In genomic region chr19:51325161-51325979, GRCh38 we compare ENCODE assay signal across 26 cellular contexts. TPM values are rescaled to one million over a fixed set of nuclear protein-coding genes. Genes with fewer than 3 reads are reported as not detected.
DNase-seq lines count a peak whose midpoint lies in the region; ATAC-seq and TF ChIP-seq lines count a peak whose summit lies in the region.
"Had no signal": no experiment of that assay in that cellular context is flagged by ENCODE, and none has a peak within 500 bp of the region (broad histone marks: within the 10 kb centered on the region; RNA-seq: fewer than 3 reads in every experiment).

No MANE protein-coding gene starts in this region.

- H3K27ac ChIP-seq in spleen = no peak overlapping the region
- no peak overlapping the region for H3K27ac ChIP-seq in left lung
- H3K27ac ChIP-seq: esophagus muscularis mucosa, uterus, WERI-Rb-1 had no signal

- H3K27me3 ChIP-seq in spleen (replicated peaks in 1 of 7) = peaks cover 8 to 78% (median 43%) of the 10 kb centered on the region in 7 donors
- H3K27me3 ChIP-seq in left lung = peaks cover 22 to 87% of the 10 kb centered on the region in 2 donors
- H3K27me3 ChIP-seq: BE2C had no signal

- H3K4me3 Mint-ChIP-seq in T-helper 17 cell = no peak overlapping the region
- peak overlapping the region; percentile 47 for H3K4me3 Mint-ChIP-seq in endothelial cell (ENCODE audit: unreplicated experiment)
- H3K4me3 Mint-ChIP-seq: H9 had no signal

- DNase-seq in activated CD4-positive, alpha-beta T cell treated with anti-CD3 and anti-CD28 coated beads for 48 hours = peak; percentile 43
- no peak for DNase-seq in activated CD4-positive, alpha-beta T cell treated with anti-CD3 and anti-CD28 coated beads, Interleukin-2, amount 50 U/mL, for 1 hour
- DNase-seq in T-helper 17 cell (no peak), endothelial cell (ENCODE audit: low spot score) (no peak), spleen (peak; percentile 61), left lung (no peak)
- no peak for DNase-seq in NK-92 treated with Interleukin-12 subunit alpha and Interleukin-12 subunit beta, amount 100 ng/mL, for 24 hours (lab: John Stamatoyannopoulos, UW)
- DNase-seq: 8988T; activated effector memory CD4-positive, alpha-beta T cell treated with anti-CD3 and anti-CD28 coated beads, Interleukin-2, amount 50 U/mL, for 16 hours; amygdala; BE2C; H9; mucosa of descending colon; NCI-H1436 treated with DMSO at 0.1 percent for 48 hours; NCI-H2171; NCI-H526 treated with DMSO at 0.1 percent for 48 hours; occipital lobe; SHP77 treated with DMSO at 0.1 percent for 48 hours; stimulated activated CD4-positive, alpha-beta T cell treated with anti-CD3 and anti-CD28 coated beads, Interleukin-4, amount 100 ng/mL, for 1 hour; T-helper 1 cell; uterus; WERI-Rb-1 had no signal

- H3K27ac Mint-ChIP-seq in T-helper 17 cell (no peak overlapping the region), endothelial cell (ENCODE audit: unreplicated experiment) (peak overlapping the region; percentile 61)

- no peaks in the 10 kb centered on the region for H3K36me3 ChIP-seq in spleen
- no peaks in the 10 kb centered on the region for H3K36me3 ChIP-seq in left lung
- H3K36me3 ChIP-seq: BE2C, esophagus muscularis mucosa, uterus, WERI-Rb-1 had no signal

- no peak for TF ChIP-seq POLR2A in spleen (IDR thresholded peaks at IDR 0.05)

- 60 to 67% (median 66%) methylated on average over 25 to 26 of the region's 26 CpGs for WGBS in spleen, 5 donors

- H3K9me3 ChIP-seq in T-helper 17 cell (ENCODE audit: control insufficient read depth, low read length, poor library complexity, severe bottlenecking) (no peaks in the 10 kb centered on the region), spleen (no peaks in the 10 kb centered on the region), left lung (no peaks in the 10 kb centered on the region)
- H3K9me3 ChIP-seq: BE2C, esophagus muscularis mucosa, mucosa of descending colon, uterus had no signal

- H3K9me3 Mint-ChIP-seq in endothelial cell (ENCODE audit: unreplicated experiment) = peaks cover under 1% of the 10 kb centered on the region
- H3K9me3 Mint-ChIP-seq: H9 had no signal

- peaks cover 58% of the 10 kb centered on the region for H3K27me3 Mint-ChIP-seq in T-helper 17 cell
- H3K27me3 Mint-ChIP-seq in endothelial cell (ENCODE audit: unreplicated experiment) = peaks cover 18% of the 10 kb centered on the region

- intact Hi-C loops in spleen (cut with DNase I; ENCODE audit: low total_unique reads) (no loop called here), left lung (cut with DNase I) (no loop called here)

- ATAC-seq in T-helper 17 cell = peak; percentile 62
- no peak for ATAC-seq in left lung
- ATAC-seq in HG02981 (IDR thresholded peaks at IDR 0.05; ENCODE audit: unreplicated experiment) = no peak
- ATAC-seq: left lobe of liver, mucosa of descending colon had no signal

- no peak for TF ChIP-seq CTCF in endothelial cell (IDR thresholded peaks at IDR 0.05; ENCODE audit: unreplicated experiment)
- no peak for TF ChIP-seq CTCF in spleen (IDR thresholded peaks at IDR 0.05 in 8 of 11, conservative IDR thresholded peaks at IDR 0.05 in 3 of 11)
- TF ChIP-seq CTCF in left lung (IDR thresholded peaks at IDR 0.05) = no peak

- H3K4me1 Mint-ChIP-seq in T-helper 17 cell = peaks cover 3% of the 10 kb centered on the region
- no peaks in the 10 kb centered on the region for H3K4me1 Mint-ChIP-seq in endothelial cell (ENCODE audit: unreplicated experiment)

- peaks cover 0 to 21% (median 14%) of the 10 kb centered on the region in 6 donors for H3K4me1 ChIP-seq in spleen
- H3K4me1 ChIP-seq in left lung = peaks cover 4 to 12% of the 10 kb centered on the region in 2 donors
- H3K4me1 ChIP-seq: uterus had no signal

- peaks cover 5% of the 10 kb centered on the region for H3K36me3 Mint-ChIP-seq in T-helper 17 cell (ENCODE audit: low read depth)
- peaks cover 50% of the 10 kb centered on the region for H3K36me3 Mint-ChIP-seq in endothelial cell (ENCODE audit: low read depth, unreplicated experiment)

- H3K4me3 ChIP-seq in spleen (no peak overlapping the region), left lung (no peak overlapping the region)
- H3K4me3 ChIP-seq: esophagus muscularis mucosa, mucosa of descending colon, uterus had no signal

RNA-seq across cellular contexts. Expression of gene IGLON5, which starts 13.9 kb away (rescaled TPM):
- total RNA-seq in T-helper 17 cell = not detected
- total RNA-seq in endothelial cell (ENCODE audit: unreplicated experiment) = 114 TPM
- total RNA-seq in spleen = not detected
- under 1 TPM in 1 of 3 donors, not detected in 2; 0.03 TPM for polyA plus RNA-seq in spleen
- not detected for total RNA-seq in left lung
- total RNA-seq: cardiac septum had no signal

RNA-seq across cellular contexts. Expression of gene VSIG10L, which starts 16.6 kb away (rescaled TPM):
- total RNA-seq in T-helper 17 cell = under 1 TPM in 1 of 2 donors, not detected in 1; 0.22 TPM
- total RNA-seq in endothelial cell (ENCODE audit: unreplicated experiment) = 5.9 TPM
- 1 to 10 TPM; 1.1 to 2.6 (median 1.6) TPM for total RNA-seq in spleen
- polyA plus RNA-seq in spleen = 1 to 10 TPM; 1.2 to 2.3 (median 1.7) TPM
- total RNA-seq in left lung = 1 to 10 TPM; 3.5 to 4.1 TPM

RNA-seq across cellular contexts. Expression of gene ETFB, which starts 40.8 kb away (rescaled TPM):
- total RNA-seq in T-helper 17 cell = 10 to 100 TPM; 35.6 to 36.1 TPM
- 55.1 TPM for total RNA-seq in endothelial cell (ENCODE audit: unreplicated experiment)
- 10 to 100 TPM; 41.4 to 78.0 (median 54.1) TPM for total RNA-seq in spleen
- 100 to 1,000 TPM in 1 of 3 donors, 10 to 100 TPM in 2; 81.6 to 133 (median 93.5) TPM for polyA plus RNA-seq in spleen
- total RNA-seq in left lung = 10 to 100 TPM; 72.4 to 89.6 TPM

RNA-seq across cellular contexts. Expression of gene CLDND2, which starts 43.4 kb away (rescaled TPM):
- total RNA-seq in T-helper 17 cell = under 1 TPM; 0.34 to 0.57 TPM
- not detected for total RNA-seq in endothelial cell (ENCODE audit: unreplicated experiment)
- total RNA-seq in spleen = 1 to 10 TPM in 5 of 7 donors, not detected in 2; 2.1 to 4.9 (median 2.5) TPM
- polyA plus RNA-seq in spleen = 1 to 10 TPM in 1 of 3 donors, under 1 TPM in 2; 0.36 to 3.4 (median 0.77) TPM
- 1 to 10 TPM; 1.4 to 1.6 TPM for total RNA-seq in left lung
- total RNA-seq: esophagus muscularis mucosa, H9, left lobe of liver, occipital lobe had no signal

RNA-seq across cellular contexts. Expression of gene NKG7, which starts 47.1 kb away (rescaled TPM):
- total RNA-seq in T-helper 17 cell (10 to 100 TPM; 10.7 to 13.0 TPM), endothelial cell (ENCODE audit: unreplicated experiment) (not detected), spleen (100 to 1,000 TPM in 3 of 7 donors, 10 to 100 TPM in 4; 54.5 to 144 (median 94.1) TPM), left lung (10 to 100 TPM; 15.2 to 50.1 TPM)
- polyA plus RNA-seq in spleen = 10 to 100 TPM; 30.8 to 43.7 (median 37.8) TPM
- total RNA-seq: H9, occipital lobe had no signal

Comparison
In these comparisons a context has a peak if more than half of its experiments do, and no peak if none do; other contexts are left out.
1. DNase-seq: peak in activated CD4-positive, alpha-beta T cell treated with anti-CD3 and anti-CD28 coated beads for 48 hours (single experiment) and spleen (single experiment); none in activated CD4-positive, alpha-beta T cell treated with anti-CD3 and anti-CD28 coated beads, Interleukin-2, amount 50 U/mL, for 1 hour (single experiment), T-helper 17 cell (0 of 3), endothelial cell (single experiment), left lung (0 of 2) and NK-92 treated with Interleukin-12 subunit alpha and Interleukin-12 subunit beta, amount 100 ng/mL, for 24 hours (single experiment).
2. RNA of gene IGLON5, which starts 13.9 kb away (total RNA-seq): 114 TPM in endothelial cell (single experiment); not detected in left lung, not detected in T-helper 17 cell and not detected in spleen; every median in the first group is over 100 times any median in the second.